ENCODE assay signal across 19 cellular contexts in the genomic region with DNA sequence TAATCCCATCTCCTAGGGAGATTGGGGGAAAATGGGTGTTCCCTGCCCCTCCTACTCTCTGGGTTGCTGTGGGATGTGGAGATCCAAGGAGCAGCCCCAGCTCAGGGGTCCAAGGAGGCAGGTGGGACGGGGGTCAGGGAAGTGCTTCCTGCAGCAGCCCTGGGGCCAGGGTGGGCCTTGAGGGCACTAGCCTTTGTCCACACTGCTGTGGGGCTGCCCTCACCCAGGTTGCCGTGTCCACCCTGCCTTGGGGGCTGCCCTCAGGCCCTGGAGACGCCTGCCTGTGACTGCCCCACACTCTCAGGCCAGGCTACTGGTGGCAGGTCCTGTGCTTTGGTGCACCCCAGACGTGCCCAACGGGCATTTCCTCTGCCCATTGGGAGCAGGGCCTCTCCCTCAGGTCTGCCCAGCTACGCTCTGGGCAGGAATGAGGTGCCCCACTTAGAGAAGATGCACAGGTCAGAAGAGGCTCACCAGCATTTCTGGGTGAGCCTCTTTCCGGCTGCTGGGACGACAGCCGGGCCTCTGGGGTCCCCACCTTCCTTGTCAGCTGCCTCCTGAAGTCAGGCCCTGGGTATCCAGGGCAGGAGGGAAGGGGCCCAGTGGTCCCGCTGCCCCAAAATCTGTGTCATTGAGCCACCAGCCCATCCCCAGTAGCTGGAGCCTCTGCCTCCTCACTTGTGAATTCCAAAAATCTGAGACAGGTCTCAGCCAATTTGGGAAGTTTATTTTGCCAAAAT.
"Had no signal": no experiment of that assay in that cellular context is flagged by ENCODE, and none has a peak within 500 bp of the region (broad histone marks: within the 10 kb centered on the region; RNA-seq: fewer than 3 reads in every experiment).

No MANE protein-coding gene starts in this region.

- H3K4me3 Mint-ChIP-seq: activated CD4-positive, alpha-beta memory T cell treated with anti-CD3 and anti-CD28 coated beads, Interleukin-2, amount 10 ng/mL, durations not matched to agents 7 days and 5 days; activated naive CD8-positive, alpha-beta T cell; effector memory CD8-positive, alpha-beta T cell; memory B cell; naive thymus-derived CD4-positive, alpha-beta T cell; stimulated activated naive CD8-positive, alpha-beta T cell treated with anti-CD3 and anti-CD28 coated beads, Interleukin-15, Interleukin-2, amounts not matched to agents 100 ng/mL and 50 ng/mL, for 24 hours; T-cell had no signal

- H3K36me3 Mint-ChIP-seq: activated naive CD8-positive, alpha-beta T cell; T-cell had no signal

- H3K4me3 ChIP-seq: esophagus squamous epithelium, heart right ventricle, left ventricle myocardium inferior, tibial nerve, vagina had no signal

- H3K36me3 ChIP-seq: esophagus squamous epithelium, heart right ventricle, left ventricle myocardium inferior, neutrophil, tibial nerve, vagina had no signal

- DNase-seq: activated CD4-positive, alpha-beta memory T cell treated with anti-CD3 and anti-CD28 coated beads, Interleukin-2, amount 10 ng/mL, durations not matched to agents 7 days and 5 days; activated CD4-positive, alpha-beta T cell treated with anti-CD3 and anti-CD28 coated beads for 48 hours; activated CD4-positive, CD25-positive, alpha-beta regulatory T cell; amniotic stem cell; effector memory CD8-positive, alpha-beta T cell; esophagus squamous epithelium; heart right ventricle; kidney glomerular epithelial cell; left ventricle myocardium inferior; naive thymus-derived CD4-positive, alpha-beta T cell; stimulated activated CD4-positive, alpha-beta T cell treated with anti-CD3 and anti-CD28 coated beads, Interleukin-2, amount 100 ng/mL, for 24 hours had no signal

- H3K27ac Mint-ChIP-seq: activated CD4-positive, alpha-beta memory T cell treated with anti-CD3 and anti-CD28 coated beads, Interleukin-2, amount 10 ng/mL, durations not matched to agents 7 days and 5 days; activated naive CD8-positive, alpha-beta T cell; effector memory CD8-positive, alpha-beta T cell; memory B cell; stimulated activated naive CD8-positive, alpha-beta T cell treated with anti-CD3 and anti-CD28 coated beads, Interleukin-15, Interleukin-2, amounts not matched to agents 100 ng/mL and 50 ng/mL, for 24 hours; T-cell had no signal

- H3K27ac ChIP-seq: esophagus squamous epithelium, heart right ventricle, left ventricle myocardium inferior, neutrophil, parathyroid adenoma, tibial nerve, vagina had no signal

- H3K4me1 ChIP-seq: left ventricle myocardium inferior, parathyroid adenoma, vagina had no signal

- H3K9me3 ChIP-seq: vagina had no signal

- H3K9me3 Mint-ChIP-seq: T-cell had no signal

- H3K4me1 Mint-ChIP-seq: activated CD4-positive, alpha-beta memory T cell treated with anti-CD3 and anti-CD28 coated beads, Interleukin-2, amount 10 ng/mL, durations not matched to agents 7 days and 5 days had no signal

- H3K27me3 ChIP-seq: vagina had no signal
